Comparison of ENCODE assay signal across 1 cellular context in the genomic region with DNA sequence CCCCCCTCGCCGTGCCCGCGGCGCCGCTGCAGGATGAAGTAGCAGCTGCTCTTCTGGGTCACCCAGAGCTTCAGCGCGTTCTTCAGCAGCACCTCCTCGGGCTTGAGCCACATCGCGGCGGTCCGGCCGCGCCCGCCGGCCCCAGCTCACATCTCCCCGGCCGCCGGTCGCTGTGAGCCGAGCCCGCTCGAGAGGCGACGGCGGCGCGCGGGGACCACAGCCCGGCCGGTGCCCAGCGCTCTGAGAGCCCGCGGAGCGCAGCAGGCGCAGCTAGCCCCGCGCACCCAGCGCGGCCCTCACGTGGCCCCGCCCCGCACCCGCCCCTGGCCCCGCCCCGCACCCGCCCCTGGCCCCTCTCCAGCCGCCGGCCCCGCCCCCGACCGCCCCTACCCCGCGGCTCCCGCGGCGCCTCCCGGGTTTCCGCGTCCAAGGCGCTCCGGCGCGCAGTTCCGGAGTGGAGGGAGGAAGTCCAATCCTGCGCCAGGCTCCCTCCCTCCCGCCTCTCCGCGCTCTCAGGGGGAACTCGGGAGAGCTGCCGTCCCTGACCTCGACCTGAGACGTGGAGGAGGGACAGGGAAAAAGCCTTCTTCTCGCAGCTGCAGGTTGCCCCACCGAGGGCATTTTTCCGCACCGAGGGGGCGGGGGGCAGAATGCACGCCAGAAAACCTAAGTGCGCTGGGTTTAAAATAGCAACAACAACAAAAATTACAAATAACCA.
TF ChIP-seq lines count a peak whose summit lies in the region.

A gene (minus strand): TSS at position 242 of the 718 bp plus-strand sequence. CDS start 129 bp downstream, at position 113.

TF ChIP-seq in K562, 482 proteins besides CTCF, POLR2A, EP300 and RAD21 (continued from another document and continues in another):
- TF ChIP-seq, protein P1, sequence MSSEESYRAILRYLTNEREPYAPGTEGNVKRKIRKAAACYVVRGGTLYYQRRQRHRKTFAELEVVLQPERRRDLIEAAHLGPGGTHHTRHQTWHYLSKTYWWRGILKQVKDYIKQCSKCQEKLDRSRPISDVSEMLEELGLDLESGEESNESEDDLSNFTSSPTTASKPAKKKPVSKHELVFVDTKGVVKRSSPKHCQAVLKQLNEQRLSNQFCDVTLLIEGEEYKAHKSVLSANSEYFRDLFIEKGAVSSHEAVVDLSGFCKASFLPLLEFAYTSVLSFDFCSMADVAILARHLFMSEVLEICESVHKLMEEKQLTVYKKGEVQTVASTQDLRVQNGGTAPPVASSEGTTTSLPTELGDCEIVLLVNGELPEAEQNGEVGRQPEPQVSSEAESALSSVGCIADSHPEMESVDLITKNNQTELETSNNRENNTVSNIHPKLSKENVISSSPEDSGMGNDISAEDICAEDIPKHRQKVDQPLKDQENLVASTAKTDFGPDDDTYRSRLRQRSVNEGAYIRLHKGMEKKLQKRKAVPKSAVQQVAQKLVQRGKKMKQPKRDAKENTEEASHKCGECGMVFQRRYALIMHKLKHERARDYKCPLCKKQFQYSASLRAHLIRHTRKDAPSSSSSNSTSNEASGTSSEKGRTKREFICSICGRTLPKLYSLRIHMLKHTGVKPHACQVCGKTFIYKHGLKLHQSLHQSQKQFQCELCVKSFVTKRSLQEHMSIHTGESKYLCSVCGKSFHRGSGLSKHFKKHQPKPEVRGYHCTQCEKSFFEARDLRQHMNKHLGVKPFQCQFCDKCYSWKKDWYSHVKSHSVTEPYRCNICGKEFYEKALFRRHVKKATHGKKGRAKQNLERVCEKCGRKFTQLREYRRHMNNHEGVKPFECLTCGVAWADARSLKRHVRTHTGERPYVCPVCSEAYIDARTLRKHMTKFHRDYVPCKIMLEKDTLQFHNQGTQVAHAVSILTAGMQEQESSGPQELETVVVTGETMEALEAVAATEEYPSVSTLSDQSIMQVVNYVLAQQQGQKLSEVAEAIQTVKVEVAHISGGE (CRISPR knock-in tag; IDR thresholded peaks at IDR 0.05), result peak in 1 of 3 experiments; percentile 92; a peak in 3 of 6 replicates
- TF ChIP-seq NCOA6 (IDR thresholded peaks at IDR 0.05) (peak; percentile 58), ZNF584 (CRISPR knock-in tag; IDR thresholded peaks at IDR 0.05; ENCODE audit: low read depth) (no peak), SRSF9 (IDR thresholded peaks at IDR 0.05; ENCODE audit: borderline replicate concordance, low read depth, low read length) (no peak), FIP1L1 (IDR thresholded peaks at IDR 0.05; ENCODE audit: low read depth, low read length, poor library complexity, severe bottlenecking) (no peak), FOXA3 (CRISPR knock-in tag; conservative IDR thresholded peaks at IDR 0.05 in 1 of 2, IDR thresholded peaks at IDR 0.05 in 1 of 2) (no peak), NFXL1 (CRISPR knock-in tag; IDR thresholded peaks at IDR 0.05) (no peak), PHF20 (IDR thresholded peaks at IDR 0.05; ENCODE audit: partially characterized antibody) (peak; percentile 57), BRD9 (IDR thresholded peaks at IDR 0.05; ENCODE audit: low read depth, partially characterized antibody) (no peak), POLR2AphosphoS2 (IDR thresholded peaks at IDR 0.05; ENCODE audit: low read length) (no peak), NFIC (IDR thresholded peaks at IDR 0.05) (peak; percentile 34; the same call in 1 of the 2 replicates), SNIP1 (IDR thresholded peaks at IDR 0.05; ENCODE audit: low read depth) (no peak), ZBTB8A (IDR thresholded peaks at IDR 0.05; ENCODE audit: partially characterized antibody) (no peak), SMARCE1 (IDR thresholded peaks at IDR 0.05) (0 out of 2 replicates have a peak, but pooled peaks have one; percentile 13), ZNF217 (CRISPR knock-in tag; IDR thresholded peaks at IDR 0.05) (no peak), MTA3 (IDR thresholded peaks at IDR 0.05; ENCODE audit: borderline replicate concordance) (no peak), NEUROD1 (IDR thresholded peaks at IDR 0.05; ENCODE audit: borderline replicate concordance, low read depth, low read length, partially characterized antibody) (no peak), FOXJ3 (CRISPR knock-in tag; IDR thresholded peaks at IDR 0.05) (no peak), MCM7 (IDR thresholded peaks at IDR 0.05) (no peak), ZKSCAN1 (IDR thresholded peaks at IDR 0.05; ENCODE audit: low read depth, low read length) (no peak), KDM2B (CRISPR knock-in tag; IDR thresholded peaks at IDR 0.05) (no peak), CCNT2 (IDR thresholded peaks at IDR 0.05; ENCODE audit: borderline replicate concordance, extremely low read depth, insufficient read length, low read depth, low read length) (peak; percentile 19), SUPT5H (IDR thresholded peaks at IDR 0.05) (0 out of 2 replicates have a peak, but pooled peaks have one; percentile 31), TOE1 (IDR thresholded peaks at IDR 0.05; ENCODE audit: borderline replicate concordance) (no peak), TOE1 (CRISPR knock-in tag; IDR thresholded peaks at IDR 0.05; ENCODE audit: borderline replicate concordance, low read depth) (no peak), YY1 (IDR thresholded peaks at IDR 0.05; ENCODE audit: borderline replicate concordance in 1 of 3, control insufficient read depth in 1 of 3, extremely low read depth in 1 of 3, insufficient read depth in 3 of 3, insufficient read length in 1 of 3, insufficient replicate concordance in 2 of 3, low read depth in 1 of 3, low read length in 2 of 3) (peak in 1 of 3 experiments; percentile 4), SP1 (CRISPR knock-in tag; IDR thresholded peaks at IDR 0.05) (no peak), HOXB6 (CRISPR knock-in tag; IDR thresholded peaks at IDR 0.05; ENCODE audit: borderline replicate concordance) (no peak), HMGN3 (IDR thresholded peaks at IDR 0.05; ENCODE audit: borderline replicate concordance, extremely low read depth, insufficient read length, low read depth, low read length) (peak; percentile 40), SMC3 (conservative IDR thresholded peaks at IDR 0.05; ENCODE audit: insufficient read depth, low read depth, low read length) (no peak)
- TF ChIP-seq, protein P2, sequence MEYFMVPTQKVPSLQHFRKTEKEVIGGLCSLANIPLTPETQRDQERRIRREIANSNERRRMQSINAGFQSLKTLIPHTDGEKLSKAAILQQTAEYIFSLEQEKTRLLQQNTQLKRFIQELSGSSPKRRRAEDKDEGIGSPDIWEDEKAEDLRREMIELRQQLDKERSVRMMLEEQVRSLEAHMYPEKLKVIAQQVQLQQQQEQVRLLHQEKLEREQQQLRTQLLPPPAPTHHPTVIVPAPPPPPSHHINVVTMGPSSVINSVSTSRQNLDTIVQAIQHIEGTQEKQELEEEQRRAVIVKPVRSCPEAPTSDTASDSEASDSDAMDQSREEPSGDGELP (CRISPR knock-in tag; IDR thresholded peaks at IDR 0.05; ENCODE audit: borderline replicate concordance), result peak; percentile 38; the same call in 1 of the 2 replicates
- TF ChIP-seq, protein P3, sequence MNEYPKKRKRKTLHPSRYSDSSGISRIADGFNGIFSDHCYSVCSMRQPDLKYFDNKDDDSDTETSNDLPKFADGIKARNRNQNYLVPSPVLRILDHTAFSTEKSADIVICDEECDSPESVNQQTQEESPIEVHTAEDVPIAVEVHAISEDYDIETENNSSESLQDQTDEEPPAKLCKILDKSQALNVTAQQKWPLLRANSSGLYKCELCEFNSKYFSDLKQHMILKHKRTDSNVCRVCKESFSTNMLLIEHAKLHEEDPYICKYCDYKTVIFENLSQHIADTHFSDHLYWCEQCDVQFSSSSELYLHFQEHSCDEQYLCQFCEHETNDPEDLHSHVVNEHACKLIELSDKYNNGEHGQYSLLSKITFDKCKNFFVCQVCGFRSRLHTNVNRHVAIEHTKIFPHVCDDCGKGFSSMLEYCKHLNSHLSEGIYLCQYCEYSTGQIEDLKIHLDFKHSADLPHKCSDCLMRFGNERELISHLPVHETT (CRISPR knock-in tag; conservative IDR thresholded peaks at IDR 0.05 in 1 of 2, IDR thresholded peaks at IDR 0.05 in 1 of 2), result no peak
- TF ChIP-seq, protein P4, sequence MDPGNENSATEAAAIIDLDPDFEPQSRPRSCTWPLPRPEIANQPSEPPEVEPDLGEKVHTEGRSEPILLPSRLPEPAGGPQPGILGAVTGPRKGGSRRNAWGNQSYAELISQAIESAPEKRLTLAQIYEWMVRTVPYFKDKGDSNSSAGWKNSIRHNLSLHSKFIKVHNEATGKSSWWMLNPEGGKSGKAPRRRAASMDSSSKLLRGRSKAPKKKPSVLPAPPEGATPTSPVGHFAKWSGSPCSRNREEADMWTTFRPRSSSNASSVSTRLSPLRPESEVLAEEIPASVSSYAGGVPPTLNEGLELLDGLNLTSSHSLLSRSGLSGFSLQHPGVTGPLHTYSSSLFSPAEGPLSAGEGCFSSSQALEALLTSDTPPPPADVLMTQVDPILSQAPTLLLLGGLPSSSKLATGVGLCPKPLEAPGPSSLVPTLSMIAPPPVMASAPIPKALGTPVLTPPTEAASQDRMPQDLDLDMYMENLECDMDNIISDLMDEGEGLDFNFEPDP (CRISPR knock-in tag; IDR thresholded peaks at IDR 0.05), result no peak
- TF ChIP-seq, protein P5, sequence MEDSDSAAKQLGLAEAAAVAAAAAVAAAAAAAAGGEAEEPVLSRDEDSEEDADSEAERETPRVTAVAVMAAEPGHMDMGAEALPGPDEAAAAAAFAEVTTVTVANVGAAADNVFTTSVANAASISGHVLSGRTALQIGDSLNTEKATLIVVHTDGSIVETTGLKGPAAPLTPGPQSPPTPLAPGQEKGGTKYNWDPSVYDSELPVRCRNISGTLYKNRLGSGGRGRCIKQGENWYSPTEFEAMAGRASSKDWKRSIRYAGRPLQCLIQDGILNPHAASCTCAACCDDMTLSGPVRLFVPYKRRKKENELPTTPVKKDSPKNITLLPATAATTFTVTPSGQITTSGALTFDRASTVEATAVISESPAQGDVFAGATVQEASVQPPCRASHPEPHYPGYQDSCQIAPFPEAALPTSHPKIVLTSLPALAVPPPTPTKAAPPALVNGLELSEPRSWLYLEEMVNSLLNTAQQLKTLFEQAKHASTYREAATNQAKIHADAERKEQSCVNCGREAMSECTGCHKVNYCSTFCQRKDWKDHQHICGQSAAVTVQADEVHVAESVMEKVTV (CRISPR knock-in tag; IDR thresholded peaks at IDR 0.05), result no peak
- TF ChIP-seq, protein P6, sequence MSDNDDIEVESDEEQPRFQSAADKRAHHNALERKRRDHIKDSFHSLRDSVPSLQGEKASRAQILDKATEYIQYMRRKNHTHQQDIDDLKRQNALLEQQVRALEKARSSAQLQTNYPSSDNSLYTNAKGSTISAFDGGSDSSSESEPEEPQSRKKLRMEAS (CRISPR knock-in tag; IDR thresholded peaks at IDR 0.05), result no peak
- TF ChIP-seq, protein P7, sequence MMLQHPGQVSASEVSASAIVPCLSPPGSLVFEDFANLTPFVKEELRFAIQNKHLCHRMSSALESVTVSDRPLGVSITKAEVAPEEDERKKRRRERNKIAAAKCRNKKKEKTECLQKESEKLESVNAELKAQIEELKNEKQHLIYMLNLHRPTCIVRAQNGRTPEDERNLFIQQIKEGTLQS (IDR thresholded peaks at IDR 0.05), result no peak
- TF ChIP-seq, protein P7 (CRISPR knock-in tag; conservative IDR thresholded peaks at IDR 0.05), result no peak
- TF ChIP-seq, protein P8, sequence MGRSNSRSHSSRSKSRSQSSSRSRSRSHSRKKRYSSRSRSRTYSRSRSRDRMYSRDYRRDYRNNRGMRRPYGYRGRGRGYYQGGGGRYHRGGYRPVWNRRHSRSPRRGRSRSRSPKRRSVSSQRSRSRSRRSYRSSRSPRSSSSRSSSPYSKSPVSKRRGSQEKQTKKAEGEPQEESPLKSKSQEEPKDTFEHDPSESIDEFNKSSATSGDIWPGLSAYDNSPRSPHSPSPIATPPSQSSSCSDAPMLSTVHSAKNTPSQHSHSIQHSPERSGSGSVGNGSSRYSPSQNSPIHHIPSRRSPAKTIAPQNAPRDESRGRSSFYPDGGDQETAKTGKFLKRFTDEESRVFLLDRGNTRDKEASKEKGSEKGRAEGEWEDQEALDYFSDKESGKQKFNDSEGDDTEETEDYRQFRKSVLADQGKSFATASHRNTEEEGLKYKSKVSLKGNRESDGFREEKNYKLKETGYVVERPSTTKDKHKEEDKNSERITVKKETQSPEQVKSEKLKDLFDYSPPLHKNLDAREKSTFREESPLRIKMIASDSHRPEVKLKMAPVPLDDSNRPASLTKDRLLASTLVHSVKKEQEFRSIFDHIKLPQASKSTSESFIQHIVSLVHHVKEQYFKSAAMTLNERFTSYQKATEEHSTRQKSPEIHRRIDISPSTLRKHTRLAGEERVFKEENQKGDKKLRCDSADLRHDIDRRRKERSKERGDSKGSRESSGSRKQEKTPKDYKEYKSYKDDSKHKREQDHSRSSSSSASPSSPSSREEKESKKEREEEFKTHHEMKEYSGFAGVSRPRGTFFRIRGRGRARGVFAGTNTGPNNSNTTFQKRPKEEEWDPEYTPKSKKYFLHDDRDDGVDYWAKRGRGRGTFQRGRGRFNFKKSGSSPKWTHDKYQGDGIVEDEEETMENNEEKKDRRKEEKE (IDR thresholded peaks at IDR 0.05; ENCODE audit: borderline replicate concordance in 1 of 2, control insufficient read depth in 1 of 2, low read depth in 2 of 2, low read length in 1 of 2), result no peak
